In the genomic region with DNA sequence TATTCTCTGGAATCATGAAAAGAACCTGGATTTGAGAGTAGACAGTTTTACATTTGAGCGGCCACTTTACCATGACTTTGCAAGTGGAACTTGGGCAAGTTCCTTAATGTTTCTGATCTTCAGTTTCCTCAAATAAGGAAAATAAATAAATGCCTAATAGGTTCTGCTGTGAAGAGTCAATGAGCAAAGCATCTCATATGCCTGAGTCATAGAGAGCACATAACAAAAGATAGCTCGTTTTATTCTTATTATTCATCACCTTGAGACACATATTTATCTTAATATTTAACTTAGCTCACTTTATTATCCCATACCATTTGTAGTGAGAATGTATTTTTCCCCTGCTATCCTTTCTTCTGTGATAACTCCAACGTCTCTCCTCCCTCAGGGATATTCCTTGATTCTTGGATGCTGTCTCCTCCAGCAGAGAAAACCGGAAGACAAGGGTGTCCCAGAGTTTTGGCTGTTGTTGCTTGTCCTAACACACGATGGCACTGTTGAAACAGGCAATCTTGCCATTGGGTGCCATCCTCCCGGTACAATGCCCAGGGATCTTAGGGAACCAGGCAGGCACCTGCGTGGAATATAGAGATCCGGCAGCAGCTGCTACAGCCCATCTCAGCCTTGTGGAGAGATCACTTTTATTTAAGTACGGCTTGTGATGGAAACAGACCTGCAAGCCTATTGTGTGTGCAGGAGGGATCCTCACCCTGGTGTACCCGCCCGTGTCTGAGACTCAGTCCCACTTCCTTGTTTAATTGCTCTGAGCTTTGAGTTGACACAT, we compare ENCODE assay signal across 8 cellular contexts. TPM values are rescaled to one million over a fixed set of nuclear protein-coding genes. Genes with fewer than 3 reads are reported as not detected.
DNase-seq lines count a peak whose midpoint lies in the region; ATAC-seq and TF ChIP-seq lines count a peak whose summit lies in the region.

No MANE protein-coding gene starts in this region.

- in situ Hi-C loops in Panc1 (cut with HindIII; ENCODE audit: low pct_unique_long_range_greater_than_20kb, low sequenced_read_pairs), result no loop called here

- no peaks in the 10 kb centered on the region for H3K9me3 ChIP-seq in Panc1 (ENCODE audit: control insufficient read depth, insufficient read depth, low read depth, low read length)
- H3K9me3 ChIP-seq in heart left ventricle, result no peaks in the 10 kb centered on the region

- H3K4me1 ChIP-seq in Panc1 (ENCODE audit: control insufficient read depth, insufficient read depth, low read length), result no peaks in the 10 kb centered on the region
- H3K4me1 ChIP-seq in heart left ventricle, result peaks cover 0 to 3% (median 0%) of the 10 kb centered on the region in 12 donors

- TF ChIP-seq CTCF in GM12864 (IDR thresholded peaks at IDR 0.05; ENCODE audit: low read depth, low read length, missing control alignments), result peak; percentile 89
- TF ChIP-seq CTCF in Panc1 (IDR thresholded peaks at IDR 0.05), result peak; percentile 88
- peak; percentile 63 to 85 (median 78) for TF ChIP-seq CTCF in heart left ventricle (IDR thresholded peaks at IDR 0.05)

- H3K27ac ChIP-seq in Panc1 (ENCODE audit: low read length), result no peak overlapping the region
- no peak overlapping the region for H3K27ac ChIP-seq in heart left ventricle

- WGBS in heart left ventricle, 4 donors, result 24 to 29% (median 28%) methylated on average over 11 of the region's 11 CpGs

- POLR2A ChIA-PET in Panc1 (lab: Charles Lee), result interaction anchor here (0.6 kb wide), 1 partner anchor 17 kb away, joined by 3 read pairs; no protein-coding TSS in a partner anchor

- CTCF ChIA-PET in Panc1 (lab: Charles Lee), result interaction anchor here (0.6 to 1.8 kb wide), 4 partner anchors 135 to 218 kb away, joined by 3 to 31 read pairs (median 4); no protein-coding TSS in a partner anchor

- no peak for TF ChIP-seq POLR2A in heart left ventricle (IDR thresholded peaks at IDR 0.05)

- H3K4me3 ChIP-seq in GM12864 (ENCODE audit: low read depth, low read length) (no peak overlapping the region), Panc1 (ENCODE audit: low read depth in 2 of 2, low read length in 2 of 2) (no peak overlapping the region), heart left ventricle (no peak overlapping the region)

- no peaks in the 10 kb centered on the region for H3K36me3 ChIP-seq in Panc1 (ENCODE audit: control insufficient read depth, insufficient read depth, low read length)
- no peaks in the 10 kb centered on the region for H3K36me3 ChIP-seq in heart left ventricle

- intact Hi-C loops in Panc1 (cut with micrococcal nuclease; ENCODE audit: unreplicated experiment) (loop anchor here (1.0 kb wide), 2 partner anchors 169 to 216 kb away; no protein-coding TSS in a partner anchor), heart left ventricle (cut with DNase I) (loop anchor here (1.0 to 10.0 kb wide), 8 partner anchors 89 to 216 kb away; no protein-coding TSS in a partner anchor)

- no TSS peak for BruUV-seq in Panc1 (replicated peaks; lab: Mats Ljungman, UMichigan)

- DNase-seq in 8988T (peak; percentile 39), GM12864 (ENCODE audit: low read depth) (peak; percentile 10), LoVo (ENCODE audit: low spot score) (peak; percentile 81), Panc1 (ENCODE audit: low read depth, low spot score) (peak; percentile 68), amniotic stem cell (lab: John Stamatoyannopoulos, UW) (peak; percentile 56), heart left ventricle (peak in 4 of 5 donors; percentile 45 to 60 (median 56)), renal cortical epithelial cell (ENCODE audit: low read depth) (peak; percentile 52)

- ATAC-seq in Panc1 (peak; percentile 97), heart left ventricle (peak; percentile 42 to 84 (median 82)), HG03097 (IDR thresholded peaks at IDR 0.05; ENCODE audit: low FRiP score, unreplicated experiment) (no peak)

- H3K27me3 ChIP-seq in Panc1 (ENCODE audit: control insufficient read depth, insufficient read depth, low read length) (peaks cover 33% of the 10 kb centered on the region), heart left ventricle (peaks cover 0 to 27% (median 3%) of the 10 kb centered on the region in 9 donors)

RNA-seq across cellular contexts. Expression of gene VPS33B, which starts 33.3 kb away (rescaled TPM):
- total RNA-seq in Panc1 (2021; ENCODE audit: unreplicated experiment), result 16.3 TPM
- 17.2 TPM for polyA plus RNA-seq in Panc1 (2012; ENCODE audit: insufficient read length)
- total RNA-seq in heart left ventricle, result 1 to 10 TPM; 2.9 to 7.9 (median 5.7) TPM
- polyA plus RNA-seq in heart left ventricle, result 1 to 10 TPM; 3.8 to 8.2 TPM
- total RNA-seq in renal cortical epithelial cell, result 13.8 and 22.4 TPM in 2 replicates

RNA-seq across cellular contexts. Expression of gene SV2B, which starts 44.3 kb away (rescaled TPM):
- total RNA-seq in Panc1 (2021; ENCODE audit: unreplicated experiment) (not detected), heart left ventricle (10 to 100 TPM in 2 of 9 donors, 1 to 10 TPM in 5, under 1 TPM in 2; 0.63 to 23.5 (median 2.9) TPM), renal cortical epithelial cell (under 0.01 and 0.52 TPM in 2 replicates)
- not detected for polyA plus RNA-seq in Panc1 (2012; ENCODE audit: insufficient read length)
- under 1 TPM; 0.42 to 0.69 TPM for polyA plus RNA-seq in heart left ventricle

Comparison
In these comparisons a context has a peak if more than half of its experiments do, and no peak if none do; other contexts are left out.
1. DNase-seq: peak in every context shown above with its lines; median percentile 81 in LoVo; 68 in Panc1; 56 in amniotic stem cell; 56 in heart left ventricle; 52 in renal cortical epithelial cell; 39 in 8988T; 10 in GM12864.